In the genomic region with DNA sequence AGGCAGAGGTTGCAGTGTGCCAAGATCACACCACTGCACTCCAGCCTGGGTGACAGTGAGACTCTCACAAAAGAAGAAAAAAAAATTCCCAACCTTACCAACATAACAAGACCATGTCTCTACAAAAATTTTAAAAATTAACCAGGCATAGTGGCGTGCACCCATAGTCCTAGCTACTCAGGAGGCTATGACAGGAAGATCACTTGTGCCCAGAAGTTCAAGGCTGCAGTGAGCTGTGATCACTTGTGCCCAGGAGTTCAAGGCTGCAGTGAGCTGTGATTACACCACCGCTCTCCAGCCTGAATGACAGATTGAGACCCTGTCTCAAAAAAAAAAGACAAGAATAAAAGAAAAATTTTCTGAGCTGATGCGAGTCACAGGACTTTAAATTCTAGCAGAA, we compare ENCODE assay signal across 1 cellular context.
TF ChIP-seq lines count a peak whose summit lies in the region.

No MANE protein-coding gene starts in this region.

TF ChIP-seq in HepG2, 621 proteins besides CTCF, POLR2A, EP300 and RAD21 (continued from another document):
- TF ChIP-seq, protein P1, sequence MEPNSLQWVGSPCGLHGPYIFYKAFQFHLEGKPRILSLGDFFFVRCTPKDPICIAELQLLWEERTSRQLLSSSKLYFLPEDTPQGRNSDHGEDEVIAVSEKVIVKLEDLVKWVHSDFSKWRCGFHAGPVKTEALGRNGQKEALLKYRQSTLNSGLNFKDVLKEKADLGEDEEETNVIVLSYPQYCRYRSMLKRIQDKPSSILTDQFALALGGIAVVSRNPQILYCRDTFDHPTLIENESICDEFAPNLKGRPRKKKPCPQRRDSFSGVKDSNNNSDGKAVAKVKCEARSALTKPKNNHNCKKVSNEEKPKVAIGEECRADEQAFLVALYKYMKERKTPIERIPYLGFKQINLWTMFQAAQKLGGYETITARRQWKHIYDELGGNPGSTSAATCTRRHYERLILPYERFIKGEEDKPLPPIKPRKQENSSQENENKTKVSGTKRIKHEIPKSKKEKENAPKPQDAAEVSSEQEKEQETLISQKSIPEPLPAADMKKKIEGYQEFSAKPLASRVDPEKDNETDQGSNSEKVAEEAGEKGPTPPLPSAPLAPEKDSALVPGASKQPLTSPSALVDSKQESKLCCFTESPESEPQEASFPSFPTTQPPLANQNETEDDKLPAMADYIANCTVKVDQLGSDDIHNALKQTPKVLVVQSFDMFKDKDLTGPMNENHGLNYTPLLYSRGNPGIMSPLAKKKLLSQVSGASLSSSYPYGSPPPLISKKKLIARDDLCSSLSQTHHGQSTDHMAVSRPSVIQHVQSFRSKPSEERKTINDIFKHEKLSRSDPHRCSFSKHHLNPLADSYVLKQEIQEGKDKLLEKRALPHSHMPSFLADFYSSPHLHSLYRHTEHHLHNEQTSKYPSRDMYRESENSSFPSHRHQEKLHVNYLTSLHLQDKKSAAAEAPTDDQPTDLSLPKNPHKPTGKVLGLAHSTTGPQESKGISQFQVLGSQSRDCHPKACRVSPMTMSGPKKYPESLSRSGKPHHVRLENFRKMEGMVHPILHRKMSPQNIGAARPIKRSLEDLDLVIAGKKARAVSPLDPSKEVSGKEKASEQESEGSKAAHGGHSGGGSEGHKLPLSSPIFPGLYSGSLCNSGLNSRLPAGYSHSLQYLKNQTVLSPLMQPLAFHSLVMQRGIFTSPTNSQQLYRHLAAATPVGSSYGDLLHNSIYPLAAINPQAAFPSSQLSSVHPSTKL (CRISPR knock-in tag; IDR thresholded peaks at IDR 0.05) = peak; percentile 91
